In genomic region chr7:45147858-45148652, GRCh38 we compare ENCODE assay signal across 24 cellular contexts. TPM values are rescaled to one million over a fixed set of nuclear protein-coding genes. Genes with fewer than 3 reads are reported as not detected.
DNase-seq lines count a peak whose midpoint lies in the region; ATAC-seq, FAIRE-seq and TF ChIP-seq lines count a peak whose summit lies in the region.
"Had no signal": no experiment of that assay in that cellular context is flagged by ENCODE, and none has a peak within 500 bp of the region (broad histone marks: within the 10 kb centered on the region; RNA-seq: fewer than 3 reads in every experiment).

No MANE protein-coding gene starts in this region.

- POLR2A ChIA-PET in H1 (lab: Charles Lee; ENCODE audit: partially characterized antibody): interaction anchor here (1.7 kb wide), 1 partner anchor 41 kb away, joined by 3 read pairs; no protein-coding TSS in a partner anchor

- CTCF ChIA-PET in H1 (lab: Charles Lee; ENCODE audit: partially characterized antibody): interaction anchor here (0.5 to 2.4 kb wide), 6 partner anchors 11 to 235 kb away, joined by 3 to 16 read pairs (median 4); no protein-coding TSS in a partner anchor

- no peak overlapping the region for H2BK15ac ChIP-seq in H1 (ENCODE audit: low read length)

- H2AFZ ChIP-seq in H1 (ENCODE audit: low read length): peak overlapping the region; percentile 44; the same call in 1 of the 2 replicates

- no peaks in the 10 kb centered on the region for H3K9me3 ChIP-seq in H1 (ENCODE audit: insufficient read depth in 2 of 2, low read depth in 1 of 2, low read length in 1 of 2)
- H3K9me3 ChIP-seq: heart left ventricle, uterus had no signal

- H3K9me3 Mint-ChIP-seq in CD14-positive monocyte: no peaks in the 10 kb centered on the region
- H3K9me3 Mint-ChIP-seq: activated CD4-positive, alpha-beta T cell treated with anti-CD3 and anti-CD28 coated beads, Interleukin-2, amount 10 ng/mL, durations not matched to agents 7 days and 5 days; activated naive CD8-positive, alpha-beta T cell treated with anti-CD3 and anti-CD28 coated beads for 36 hours; CD4-positive, alpha-beta T cell; stimulated activated effector memory CD8-positive, alpha-beta T cell treated with anti-CD3 and anti-CD28 coated beads, Interleukin-12 subunit alpha, Interleukin-12 subunit beta, amount 100 ng/mL, for 72 hours had no signal

- TF ChIP-seq POLR2A in H1 (IDR thresholded peaks at IDR 0.05; ENCODE audit: control extremely low read depth in 1 of 2, low read depth in 2 of 2, low read length in 2 of 2): no peak

- no peak overlapping the region for H2BK5ac ChIP-seq in H1 (ENCODE audit: low read depth, low read length)

- no peak overlapping the region for H3K23ac ChIP-seq in H1 (ENCODE audit: insufficient read length)

- no peaks in the 10 kb centered on the region for H3K36me3 Mint-ChIP-seq in CD14-positive monocyte
- H3K36me3 Mint-ChIP-seq: activated naive CD8-positive, alpha-beta T cell treated with anti-CD3 and anti-CD28 coated beads for 36 hours; stimulated activated effector memory CD8-positive, alpha-beta T cell treated with anti-CD3 and anti-CD28 coated beads, Interleukin-12 subunit alpha, Interleukin-12 subunit beta, amount 100 ng/mL, for 72 hours had no signal

- TF ChIP-seq EP300 in H1 (IDR thresholded peaks at IDR 0.05; ENCODE audit: borderline replicate concordance in 1 of 2, low read depth in 2 of 2, low read length in 2 of 2): no peak

- H3K4me1 ChIP-seq in H1 (replicated peaks in 1 of 4; ENCODE audit: control insufficient read depth in 3 of 4, insufficient read depth in 4 of 4, low read length in 3 of 4): no peaks in the 10 kb centered on the region
- H3K4me1 ChIP-seq: heart left ventricle, uterus had no signal

- no peaks in the 10 kb centered on the region for H3K79me2 ChIP-seq in H1 (ENCODE audit: control insufficient read depth in 1 of 2, insufficient read depth in 2 of 2, low read length in 2 of 2)

- H3K27ac Mint-ChIP-seq in CD14-positive monocyte: no peak overlapping the region
- H3K27ac Mint-ChIP-seq: activated CD4-positive, alpha-beta T cell treated with anti-CD3 and anti-CD28 coated beads, Interleukin-2, amount 10 ng/mL, durations not matched to agents 7 days and 5 days; activated naive CD8-positive, alpha-beta T cell treated with anti-CD3 and anti-CD28 coated beads for 36 hours; CD4-positive, alpha-beta T cell; stimulated activated effector memory CD8-positive, alpha-beta T cell treated with anti-CD3 and anti-CD28 coated beads, Interleukin-12 subunit alpha, Interleukin-12 subunit beta, amount 100 ng/mL, for 72 hours had no signal

- no peaks in the 10 kb centered on the region for H3K36me3 ChIP-seq in H1 (ENCODE audit: control insufficient read depth in 2 of 4, insufficient read depth in 4 of 4, low read length in 3 of 4)
- H3K36me3 ChIP-seq: heart left ventricle, uterus had no signal

- no peaks in the 10 kb centered on the region for H3K4me1 Mint-ChIP-seq in CD14-positive monocyte
- H3K4me1 Mint-ChIP-seq: activated CD4-positive, alpha-beta T cell treated with anti-CD3 and anti-CD28 coated beads, Interleukin-2, amount 10 ng/mL, durations not matched to agents 7 days and 5 days; activated naive CD8-positive, alpha-beta T cell treated with anti-CD3 and anti-CD28 coated beads for 36 hours; stimulated activated effector memory CD8-positive, alpha-beta T cell treated with anti-CD3 and anti-CD28 coated beads, Interleukin-12 subunit alpha, Interleukin-12 subunit beta, amount 100 ng/mL, for 72 hours had no signal

- H4K5ac ChIP-seq in H1 (ENCODE audit: insufficient read length, low read depth, low read length): no peak overlapping the region

- H3K56ac ChIP-seq in H1 (replicated peaks; ENCODE audit: insufficient read length, low read depth, low read length): no peak overlapping the region

- no peak overlapping the region for H4K91ac ChIP-seq in H1 (replicated peaks; ENCODE audit: insufficient read length, low read length)

- no peak overlapping the region for H3K4me2 ChIP-seq in H1 (ENCODE audit: insufficient read depth in 1 of 2, low read depth in 2 of 2, low read length in 2 of 2)
- H3K4me2 ChIP-seq: smooth muscle cell had no signal

- DNase-seq in CD14-positive monocyte (ENCODE audit: low spot score) (peak; percentile 40), EH (ENCODE audit: low read depth) (peak; percentile 19), H1 (ENCODE audit: low read depth in 1 of 2, low spot score in 2 of 2) (no peak), sciatic nerve (ENCODE audit: low spot score) (peak; percentile 51), NCI-H1417 (lab: John Stamatoyannopoulos, UW) (no peak), DMS 273 treated with DMSO at 0.1 percent for 48 hours (lab: John Stamatoyannopoulos, UW) (no peak)
- DNase-seq: activated CD4-positive, alpha-beta T cell treated with anti-CD3 and anti-CD28 coated beads, Interleukin-2, amount 10 ng/mL, durations not matched to agents 7 days and 5 days; activated naive CD8-positive, alpha-beta T cell treated with anti-CD3 and anti-CD28 coated beads for 36 hours; DMS79 treated with DMSO at 0.1 percent for 48 hours; GOT3; heart left ventricle; NCI-H187; NCI-H2227 treated with DMSO at 0.1 percent for 48 hours; NCI-H69; uterus had no signal

- no peak overlapping the region for H2BK120ac ChIP-seq in H1 (replicated peaks; ENCODE audit: low read depth, low read length)

- intact Hi-C loops in CD14-positive monocyte (cut with micrococcal nuclease): no loop called here
- intact Hi-C loops in sciatic nerve (cut with DNase I): no loop called here

- TF ChIP-seq CTCF in CD14-positive monocyte (IDR thresholded peaks at IDR 0.05) (no peak), H1 (IDR thresholded peaks at IDR 0.05; ENCODE audit: control extremely low read depth in 1 of 3, insufficient read depth in 1 of 3, low read depth in 1 of 3, low read length in 3 of 3) (no peak)

- H3K27me3 ChIP-seq in H1 (replicated peaks in 1 of 4; ENCODE audit: control insufficient read depth in 3 of 4, extremely low read depth in 1 of 4, insufficient read depth in 3 of 4, low read length in 3 of 4): no peaks in the 10 kb centered on the region
- H3K27me3 ChIP-seq: uterus had no signal

- no peak overlapping the region for H3K4ac ChIP-seq in H1 (replicated peaks; ENCODE audit: insufficient read length, low read depth, low read length)

- H2BK12ac ChIP-seq in H1 (ENCODE audit: low read depth, low read length): no peak overlapping the region

- H3K79me1 ChIP-seq in H1 (ENCODE audit: low read depth, low read length): no peaks in the 10 kb centered on the region

- ATAC-seq in sciatic nerve (no peak), GM18861 (IDR thresholded peaks at IDR 0.05; ENCODE audit: unreplicated experiment) (no peak)
- ATAC-seq: SK-N-SH treated with all-trans-retinoic acid at 6 μM for 48 hours; stimulated activated effector memory CD8-positive, alpha-beta T cell treated with anti-CD3 and anti-CD28 coated beads, Interleukin-12 subunit alpha, Interleukin-12 subunit beta, amount 100 ng/mL, for 72 hours had no signal

- no peak for FAIRE-seq in H1 (lab: Jason Lieb, UNC)

- no peak overlapping the region for H4K8ac ChIP-seq in H1 (ENCODE audit: extremely low read depth, insufficient read depth, low read length)

- no peak overlapping the region for H2AK5ac ChIP-seq in H1 (ENCODE audit: low read depth, low read length)

- H3K9ac ChIP-seq in H1 (replicated peaks in 1 of 4; ENCODE audit: extremely low read depth in 1 of 4, low read depth in 3 of 4, low read length in 3 of 4): no peak overlapping the region

- no peak overlapping the region for H3K4me3 ChIP-seq in H1 (ENCODE audit: extremely low read depth in 1 of 4, insufficient read depth in 2 of 4, low read depth in 3 of 4, low read length in 4 of 4)
- H3K4me3 ChIP-seq: heart left ventricle, smooth muscle cell, uterus had no signal

- no peak overlapping the region for H3K4me3 Mint-ChIP-seq in CD14-positive monocyte
- H3K4me3 Mint-ChIP-seq: activated CD4-positive, alpha-beta T cell treated with anti-CD3 and anti-CD28 coated beads, Interleukin-2, amount 10 ng/mL, durations not matched to agents 7 days and 5 days; activated naive CD8-positive, alpha-beta T cell treated with anti-CD3 and anti-CD28 coated beads for 36 hours; CD4-positive, alpha-beta T cell; stimulated activated effector memory CD8-positive, alpha-beta T cell treated with anti-CD3 and anti-CD28 coated beads, Interleukin-12 subunit alpha, Interleukin-12 subunit beta, amount 100 ng/mL, for 72 hours had no signal

- H4K20me1 ChIP-seq in H1 (replicated peaks in 1 of 2; ENCODE audit: control insufficient read depth in 1 of 2, insufficient read depth in 2 of 2, low read length in 2 of 2): no peaks in the 10 kb centered on the region

- peaks cover 5 to 13% (median 10%) of the 10 kb centered on the region in 3 donors for H3K27me3 Mint-ChIP-seq in CD14-positive monocyte (ENCODE audit: low read depth in 3 of 3)

- H3K23me2 ChIP-seq in H1 (ENCODE audit: low read depth, low read length): no peaks in the 10 kb centered on the region

- no peak overlapping the region for H3K14ac ChIP-seq in H1 (ENCODE audit: insufficient read length)

- H3K18ac ChIP-seq in H1 (ENCODE audit: extremely low read depth, low read length): no peak overlapping the region

- H2BK20ac ChIP-seq in H1 (ENCODE audit: low read length): no peak overlapping the region

- H3K27ac ChIP-seq in H1 (ENCODE audit: low read depth, low read length): no peak overlapping the region
- H3K27ac ChIP-seq: epithelial cell of prostate, heart left ventricle, RWPE1, uterus had no signal

- WGBS in H1 (ENCODE audit: extremely low coverage in 1 of 2, insufficient coverage in 1 of 2, insufficient read length in 1 of 2, insufficient replicate concordance in 2 of 2, low coverage in 1 of 2, low lambda C conversion rate in 2 of 2, missing lambda C conversion rate in 1 of 2), 2 experiments: 87% methylated on average over 32 of the region's 32 CpGs; no CpG with 5 or more reads in 1 of the 2 experiments

- no peak for TF ChIP-seq RAD21 in H1 (IDR thresholded peaks at IDR 0.05 in 1 of 2, conservative IDR thresholded peaks at IDR 0.05 in 1 of 2; ENCODE audit: low read depth in 2 of 2, low read length in 2 of 2)

RNA-seq across cellular contexts. Expression of gene RAMP3, which starts 9.5 kb away (rescaled TPM):
- polyA plus RNA-seq in CD14-positive monocyte (not detected), H1 (2011; rRNA removed) (0.98 and 2.7 TPM in 2 replicates)
- 0.88 and 0.92 TPM in 2 replicates for total RNA-seq in H1 (2021; fragmentation: NEBNext Ultra II Directional; extraction: Animal tissue kit (Norgen Biotek cat#: 25700))
- polyA plus RNA-seq in H1 (2011; cell fraction: cytosol; rRNA removed): 1.7 TPM
- 1.7 TPM for polyA plus RNA-seq in H1 (2011; cell fraction: nucleus; rRNA removed)
- polyA plus RNA-seq in H1 (2012, experiment 1 of 2): 0.84 to 1.3 TPM (median 1.0 TPM) in 4 replicates
- 1.2 TPM for polyA plus RNA-seq in H1 (2012, experiment 2 of 2)
- 1.2 TPM for polyA plus RNA-seq in H1 (2013, experiment 1 of 2)
- polyA plus RNA-seq in H1 (2013, experiment 2 of 2): 1.6 TPM
- polyA minus RNA-seq in H1 (2011; rRNA and poly(A)+ RNA removed): 1.3 and 1.5 TPM in 2 replicates
- not detected for polyA minus RNA-seq in H1 (2011; cell fraction: cytosol; rRNA and poly(A)+ RNA removed)
- polyA minus RNA-seq in H1 (2011; cell fraction: nucleus; rRNA and poly(A)+ RNA removed): not detected
- 59.6 TPM for total RNA-seq in sciatic nerve
- total RNA-seq: activated CD4-positive, alpha-beta T cell treated with anti-CD3 and anti-CD28 coated beads, Interleukin-2, amount 10 ng/mL, durations not matched to agents 7 days and 5 days; activated naive CD8-positive, alpha-beta T cell treated with anti-CD3 and anti-CD28 coated beads for 36 hours; CD4-positive, alpha-beta T cell; LHCN-M2; smooth muscle cell; T-helper 2 cell treated with Interferon-gamma antibody and Interleukin-4, amounts not matched to agents 100 ng/mL and 5 ng/mL, for 36 hours had no signal
- polyA plus RNA-seq: smooth muscle cell had no signal

RNA-seq across cellular contexts. Expression of gene TBRG4, which starts 36.6 kb away (rescaled TPM):
- polyA plus RNA-seq in CD14-positive monocyte (10 to 100 TPM; 32.7 to 38.4 TPM), H1 (2011; rRNA removed) (110 and 134 TPM in 2 replicates)
- 137 and 146 TPM in 2 replicates for total RNA-seq in H1 (2021; fragmentation: NEBNext Ultra II Directional; extraction: Animal tissue kit (Norgen Biotek cat#: 25700))
- polyA plus RNA-seq in H1 (2011; cell fraction: cytosol; rRNA removed): 139 TPM
- 303 TPM for polyA plus RNA-seq in H1 (2011; cell fraction: nucleus; rRNA removed)
- polyA plus RNA-seq in H1 (2012, experiment 1 of 2): 89.0 to 132 TPM (median 112 TPM) in 4 replicates
- 202 TPM for polyA plus RNA-seq in H1 (2012, experiment 2 of 2)
- polyA plus RNA-seq in H1 (2013, experiment 1 of 2): 91.1 TPM
- 79.7 TPM for polyA plus RNA-seq in H1 (2013, experiment 2 of 2)
- 256 and 274 TPM in 2 replicates for polyA minus RNA-seq in H1 (2011; rRNA and poly(A)+ RNA removed)
- 109 TPM for polyA minus RNA-seq in H1 (2011; cell fraction: cytosol; rRNA and poly(A)+ RNA removed)
- 302 TPM for polyA minus RNA-seq in H1 (2011; cell fraction: nucleus; rRNA and poly(A)+ RNA removed)
- total RNA-seq in sciatic nerve: 39.5 TPM

RNA-seq across cellular contexts. Expression of gene NACAD, which starts 59.3 kb away (rescaled TPM):
- polyA plus RNA-seq in CD14-positive monocyte (not detected), H1 (2011; rRNA removed) (1.3 and 2.7 TPM in 2 replicates)
- total RNA-seq in H1 (2021; fragmentation: NEBNext Ultra II Directional; extraction: Animal tissue kit (Norgen Biotek cat#: 25700)): 6.0 and 6.4 TPM in 2 replicates
- polyA plus RNA-seq in H1 (2011; cell fraction: cytosol; rRNA removed): 0.89 TPM
- polyA plus RNA-seq in H1 (2011; cell fraction: nucleus; rRNA removed): 2.7 TPM
- 3.6 to 5.1 TPM (median 4.4 TPM) in 4 replicates for polyA plus RNA-seq in H1 (2012, experiment 1 of 2)
- 3.1 TPM for polyA plus RNA-seq in H1 (2012, experiment 2 of 2)
- polyA plus RNA-seq in H1 (2013, experiment 1 of 2): 3.0 TPM
- 2.9 TPM for polyA plus RNA-seq in H1 (2013, experiment 2 of 2)
- 1.0 and 1.1 TPM in 2 replicates for polyA minus RNA-seq in H1 (2011; rRNA and poly(A)+ RNA removed)
- polyA minus RNA-seq in H1 (2011; cell fraction: cytosol; rRNA and poly(A)+ RNA removed): 3.6 TPM
- polyA minus RNA-seq in H1 (2011; cell fraction: nucleus; rRNA and poly(A)+ RNA removed): 4.6 TPM
- 12.0 TPM for total RNA-seq in sciatic nerve
- total RNA-seq: activated CD4-positive, alpha-beta T cell treated with anti-CD3 and anti-CD28 coated beads, Interleukin-2, amount 10 ng/mL, durations not matched to agents 7 days and 5 days had no signal

Comparison
In these comparisons a context has a peak if more than half of its experiments do, and no peak if none do; other contexts are left out.
1. DNase-seq: peak in CD14-positive monocyte (single experiment), EH (single experiment) and sciatic nerve (single experiment); none in H1 (0 of 2), NCI-H1417 (0 of 3) and DMS 273 treated with DMSO at 0.1 percent for 48 hours (single experiment).
2. RNA of gene RAMP3, which starts 9.5 kb away (total RNA-seq): 59.6 TPM in sciatic nerve (single experiment); 0.88 to 0.92 TPM in H1; every median in the first group is over 10 times any median in the second.